Comparison of ENCODE assay signal across 1 cellular context in the genomic region with DNA sequence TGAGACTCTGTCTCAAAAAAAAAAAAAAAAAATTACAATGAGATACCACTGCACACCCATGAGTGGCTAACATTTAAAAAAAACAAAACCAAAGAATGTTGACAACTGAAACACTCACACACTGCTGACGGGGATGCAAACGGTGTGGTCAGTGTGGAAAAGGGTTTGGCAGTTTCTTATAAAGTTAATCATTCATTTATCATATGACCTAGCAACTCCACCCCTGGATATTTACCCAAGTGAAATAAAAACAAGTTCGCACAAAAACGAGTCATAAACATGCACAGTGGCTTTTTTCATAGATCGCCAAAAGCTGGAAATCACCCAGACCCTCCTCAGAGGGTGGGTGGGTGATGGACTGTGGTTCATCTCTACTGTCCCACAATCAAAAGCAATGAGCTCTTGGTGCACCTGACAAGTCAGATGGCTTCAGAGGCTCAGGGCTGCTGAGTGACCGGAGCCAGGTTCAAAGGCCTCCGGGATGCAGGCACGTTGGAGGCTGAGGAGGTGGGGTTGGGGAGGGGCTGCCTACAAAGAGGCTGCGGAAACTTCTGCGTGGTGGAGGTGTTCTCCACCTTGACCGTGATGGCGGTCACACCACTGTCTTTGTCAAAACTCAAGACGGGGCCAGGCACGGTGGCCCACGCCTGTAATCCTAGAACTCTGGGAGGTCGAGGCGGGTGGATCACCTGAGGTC.
TF ChIP-seq lines count a peak whose summit lies in the region.

No MANE protein-coding gene starts in this region.

TF ChIP-seq in A549, 52 proteins besides CTCF, POLR2A, EP300 and RAD21:
- TF ChIP-seq CBX2 (IDR thresholded peaks at IDR 0.05; ENCODE audit: borderline replicate concordance, low read depth) (no peak), RCOR1 (IDR thresholded peaks at IDR 0.05; ENCODE audit: low read depth, low read length) (no peak)
